18 cellular contexts compared by ENCODE assay signal in genomic region chr9:128409450-128409849, GRCh38.
"Had no signal": no experiment of that assay in that cellular context is flagged by ENCODE, and none has a peak within 500 bp of the region (broad histone marks: within the 10 kb centered on the region; RNA-seq: fewer than 3 reads in every experiment).

No MANE protein-coding gene starts in this region.

- H3K9me2 ChIP-seq: SK-N-SH had no signal

- H3K4me1 ChIP-seq: prostate gland, sigmoid colon, transverse colon had no signal

- H3K27ac ChIP-seq: esophagus muscularis mucosa, prostate gland, sigmoid colon, spleen, transverse colon had no signal

- ATAC-seq: left ventricle myocardium superior, natural killer cell had no signal

- H3K9me3 Mint-ChIP-seq: activated naive CD8-positive, alpha-beta T cell treated with anti-CD3 and anti-CD28 coated beads, Interleukin-2, amount 10 ng/mL, durations not matched to agents 7 days and 5 days; natural killer cell had no signal

- H3K4me2 ChIP-seq: SK-N-SH had no signal

- H3K4me1 Mint-ChIP-seq: natural killer cell had no signal

- H3K36me3 Mint-ChIP-seq: activated naive CD8-positive, alpha-beta T cell treated with anti-CD3 and anti-CD28 coated beads, Interleukin-2, amount 10 ng/mL, durations not matched to agents 7 days and 5 days; natural killer cell had no signal

- DNase-seq: activated CD4-positive, alpha-beta T cell treated with anti-CD3 and anti-CD28 coated beads for 1 hour; activated CD4-positive, alpha-beta T cell treated with anti-CD3 and anti-CD28 coated beads, Interleukin-2, amount 50 U/mL, for 4 hours; activated naive CD4-positive, alpha-beta T cell; activated naive CD8-positive, alpha-beta T cell treated with anti-CD3 and anti-CD28 coated beads, Interleukin-2, amount 10 ng/mL, durations not matched to agents 7 days and 5 days; activated T-cell treated with anti-CD3 and anti-CD28 coated beads for 4 hours; aorta; left ventricle myocardium superior; natural killer cell; sigmoid colon; SK-N-SH; spleen; stimulated activated CD4-positive, alpha-beta T cell treated with anti-CD3 and anti-CD28 coated beads, Interleukin-1b, Interleukin-23, amount 100 ng/mL, for 48 hours; T-helper 1 cell; T1000; transverse colon had no signal

- H3K4me3 Mint-ChIP-seq: activated naive CD8-positive, alpha-beta T cell treated with anti-CD3 and anti-CD28 coated beads, Interleukin-2, amount 10 ng/mL, durations not matched to agents 7 days and 5 days; natural killer cell had no signal

- H3K36me3 ChIP-seq: esophagus muscularis mucosa, prostate gland, sigmoid colon, spleen, transverse colon had no signal

- H3K9ac ChIP-seq: SK-N-SH had no signal

- H3K27ac Mint-ChIP-seq: activated naive CD8-positive, alpha-beta T cell treated with anti-CD3 and anti-CD28 coated beads, Interleukin-2, amount 10 ng/mL, durations not matched to agents 7 days and 5 days; natural killer cell had no signal

- FAIRE-seq: bronchial epithelial cell had no signal

- H3K9me3 ChIP-seq: esophagus muscularis mucosa, prostate gland, sigmoid colon, SK-N-SH, spleen, transverse colon had no signal

- H3K4me3 ChIP-seq: esophagus muscularis mucosa, prostate gland, sigmoid colon, spleen, transverse colon had no signal
